ENCODE assay signal across 8 cellular contexts in the genomic region with DNA sequence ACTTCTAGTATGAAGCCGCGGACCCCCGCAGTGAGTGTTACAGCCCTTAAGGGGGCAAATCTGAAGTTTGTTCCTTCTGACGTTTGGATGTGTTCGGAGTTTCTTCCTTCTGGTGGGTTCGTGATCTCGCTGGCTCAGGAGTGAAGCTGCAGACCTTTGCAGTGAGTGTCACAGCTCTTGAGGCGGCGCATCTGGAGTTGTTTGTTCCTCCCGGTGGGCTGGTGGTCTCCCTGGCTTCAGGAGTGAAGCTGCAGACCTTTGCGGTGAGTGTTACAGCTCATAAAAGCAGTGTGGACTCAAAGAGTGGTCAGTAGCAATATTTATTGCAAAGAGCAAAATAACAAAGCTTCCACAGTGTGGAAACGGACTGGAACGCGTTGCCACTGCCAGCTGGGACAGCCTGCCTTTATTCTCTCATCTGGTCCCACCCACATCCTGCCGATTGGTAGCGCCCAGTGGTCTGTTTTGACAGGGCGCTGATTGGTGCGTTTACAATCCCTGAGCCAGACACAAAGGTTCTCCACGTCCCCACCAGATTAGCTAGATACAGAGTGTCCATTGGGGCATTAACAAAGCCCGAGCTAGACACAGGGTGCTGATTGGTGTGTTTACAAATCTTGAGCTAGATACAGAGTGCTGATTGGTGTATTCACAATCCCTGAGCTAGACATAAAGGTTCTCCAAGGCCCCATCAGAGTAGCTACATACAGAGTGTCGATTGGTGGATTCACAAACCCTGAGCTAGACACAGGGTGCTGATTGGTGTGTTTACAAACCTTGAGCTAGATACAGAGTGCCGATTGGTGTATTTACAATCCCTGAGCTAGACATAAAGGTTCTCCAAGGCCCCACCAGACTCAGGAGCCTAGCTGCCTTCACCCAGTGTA. TPM values are rescaled to one million over a fixed set of nuclear protein-coding genes. Genes with fewer than 3 reads are reported as not detected.
DNase-seq lines count a peak whose midpoint lies in the region; ATAC-seq and TF ChIP-seq lines count a peak whose summit lies in the region.
"Not testable (repeated sequence)": the region's sequence is repeated elsewhere in the genome, so short reads cannot be mapped to it uniquely, and the experiment has no call there.

No MANE protein-coding gene starts in this region.

- not testable (repeated sequence) for H2BK5ac ChIP-seq in H9 (ENCODE audit: insufficient read length, low read length)

- H3K9me3 ChIP-seq in BLaER1; H9 (ENCODE audit: control insufficient read depth, low read depth, low read length); neural progenitor cell (ENCODE audit: low read depth); testis: not testable (repeated sequence)

- H3K27me3 Mint-ChIP-seq in H9 (ENCODE audit: low read depth); WTC11 (ENCODE audit: low read depth); memory B cell; neural progenitor cell (ENCODE audit: insufficient read depth, low read depth): not testable (repeated sequence)

- POLR2A ChIA-PET in WTC11 (lab: Charles Lee) = interaction anchor here (0.6 to 1.2 kb wide), 4 partner anchors 10 to 34 kb away, joined by 3 to 8 read pairs (median 4); no protein-coding TSS in a partner anchor

- H2BK20ac ChIP-seq in H9 (ENCODE audit: low read depth, low read length, poor library complexity, severe bottlenecking) = not testable (repeated sequence)

- not testable (repeated sequence) for H3K27me3 ChIP-seq in BLaER1; H9 (ENCODE audit: insufficient read depth, low read length); neural progenitor cell; testis

- no CpG with 5 or more reads among the region's 22 CpGs for WGBS in H9 (ENCODE audit: extremely low coverage, insufficient read length, low lambda C conversion rate)
- 66 to 71% methylated on average over 18 to 22 of the region's 22 CpGs for WGBS in testis, 2 donors

- not testable (repeated sequence) for H3F3A ChIP-seq in neural progenitor cell (ENCODE audit: low read depth)

- not testable (repeated sequence) for H3K36me3 ChIP-seq in BLaER1; neural progenitor cell; testis (ENCODE audit: low read depth, missing control alignments)

- CTCF ChIA-PET in WTC11 (lab: Charles Lee) = interaction anchor here (1.0 to 2.5 kb wide), 3 partner anchors 9 to 62 kb away, joined by 3 to 28 read pairs (median 8); no protein-coding TSS in a partner anchor

- not testable (repeated sequence) for H3K9me3 Mint-ChIP-seq in H9, WTC11, memory B cell, neural progenitor cell

- intact Hi-C loops in testis (cut with DNase I; ENCODE audit: low total_unique reads) = not testable (repeated sequence)

- not testable (repeated sequence) for H3K9ac ChIP-seq in BLaER1; H9 (ENCODE audit: extremely low read depth, insufficient read length, low read length); neural progenitor cell

- H4K91ac ChIP-seq in H9 (ENCODE audit: insufficient read length, low read depth, low read length) = not testable (repeated sequence)

- H3K36me3 Mint-ChIP-seq in H9 (ENCODE audit: insufficient read depth in 1 of 3, low read depth in 3 of 3); WTC11; memory B cell; neural progenitor cell: not testable (repeated sequence)

- not testable (repeated sequence) for H4K5ac ChIP-seq in H9 (ENCODE audit: insufficient read length, low read depth, low read length)

- H3K23ac ChIP-seq in H9 (ENCODE audit: insufficient read length, low read depth, low read length) = not testable (repeated sequence)

- H2AFZ ChIP-seq in H9 (ENCODE audit: low read length); neural progenitor cell (replicated peaks): not testable (repeated sequence)

- not testable (repeated sequence) for H2BK120ac ChIP-seq in H9 (ENCODE audit: low read depth, low read length, poor library complexity, severe bottlenecking)

- H3K4me3 ChIP-seq in BLaER1, neural progenitor cell: not testable (repeated sequence)
- H3K4me3 ChIP-seq in testis = peak overlapping the region in 1 of 2 donors; percentile 36

- H2BK12ac ChIP-seq in H9 (ENCODE audit: insufficient read length, low read depth, low read length) = not testable (repeated sequence)

- H3K23me2 ChIP-seq in H9 (ENCODE audit: insufficient read length, low read depth, low read length, poor library complexity, severe bottlenecking) = not testable (repeated sequence)

- peaks cover 63% of the 10 kb centered on the region for H3K4me1 ChIP-seq in BLaER1
- not testable (repeated sequence) for H3K4me1 ChIP-seq in H9 (ENCODE audit: insufficient read depth, low read length); neural progenitor cell; testis

- not testable (repeated sequence) for ATAC-seq in WTC11; memory B cell (ENCODE audit: low read depth)

- H3T11ph ChIP-seq in H9 (ENCODE audit: low read length) = not testable (repeated sequence)

- H2AK5ac ChIP-seq in H9 (ENCODE audit: insufficient read length, low read length) = not testable (repeated sequence)

- H3K18ac ChIP-seq in H9 (ENCODE audit: insufficient read length, low read depth, low read length) = not testable (repeated sequence)

- 0 out of 2 replicates have a peak overlapping the region, but pooled peaks have one; percentile 12 for H3K4me2 ChIP-seq in BLaER1
- H3K4me2 ChIP-seq in H9 (ENCODE audit: insufficient read depth, insufficient read length, low read length); neural progenitor cell: not testable (repeated sequence)

- H3K27ac ChIP-seq in BLaER1 = peak overlapping the region; percentile 35; the same call in 1 of the 2 replicates
- not testable (repeated sequence) for H3K27ac ChIP-seq in H9 (ENCODE audit: insufficient read length, low read depth, low read length); neural progenitor cell; testis

- H3K4me3 Mint-ChIP-seq in H9, WTC11, memory B cell, neural progenitor cell: not testable (repeated sequence)

- H3K79me1 ChIP-seq in H9 (ENCODE audit: insufficient read depth, low read depth, low read length, poor library complexity, severe bottlenecking) = not testable (repeated sequence)

- not testable (repeated sequence) for DNase-seq in H9; WTC11 (ENCODE audit: low spot score); memory B cell (ENCODE audit: low spot score in 2 of 2); neural progenitor cell (ENCODE audit: low spot score)
- peak; percentile 40 for DNase-seq in NCI-H748 (lab: John Stamatoyannopoulos, UW; ENCODE audit: unreplicated experiment)
- DNase-seq in cerebellar cortex (ENCODE audit: low spot score) = peak; percentile 30
- peak; percentile 69 for DNase-seq in testis

- not testable (repeated sequence) for H3K14ac ChIP-seq in H9 (ENCODE audit: insufficient read depth, low read length)

- not testable (repeated sequence) for H3K4ac ChIP-seq in H9 (ENCODE audit: low read depth, low read length)

- not testable (repeated sequence) for H2BK15ac ChIP-seq in H9 (ENCODE audit: low read depth, low read length)

- not testable (repeated sequence) for TF ChIP-seq CTCF in H9 (conservative IDR thresholded peaks at IDR 0.05); WTC11 (IDR thresholded peaks at IDR 0.05); neural progenitor cell (IDR thresholded peaks at IDR 0.05); testis (IDR thresholded peaks at IDR 0.05)

- not testable (repeated sequence) for H4K20me1 ChIP-seq in BLaER1; H9 (ENCODE audit: control insufficient read depth, insufficient read depth, insufficient read length); neural progenitor cell (ENCODE audit: low read depth)

- H3K4me1 Mint-ChIP-seq in H9, neural progenitor cell: not testable (repeated sequence)
- H3K4me1 Mint-ChIP-seq in WTC11 (peaks cover 10% of the 10 kb centered on the region), memory B cell (peaks cover 11% of the 10 kb centered on the region)

- not testable (repeated sequence) for H3K56ac ChIP-seq in H9 (ENCODE audit: insufficient read length, low read depth, low read length)

- not testable (repeated sequence) for H4K8ac ChIP-seq in H9 (replicated peaks; ENCODE audit: insufficient read length, low read depth, low read length)

- TF ChIP-seq POLR2A in testis (IDR thresholded peaks at IDR 0.05) = not testable (repeated sequence)

- H3K79me2 ChIP-seq in H9 (ENCODE audit: insufficient read depth, low read length); neural progenitor cell (ENCODE audit: low read depth): not testable (repeated sequence)

- H3K27ac Mint-ChIP-seq in H9 = peak overlapping the region; percentile 32 to 86 (median 41); a peak in 5 of 7 replicates
- H3K27ac Mint-ChIP-seq in WTC11 = not testable (repeated sequence)
- H3K27ac Mint-ChIP-seq in memory B cell = peak overlapping the region; percentile 31
- peak overlapping the region; percentile 81 for H3K27ac Mint-ChIP-seq in neural progenitor cell

TF ChIP-seq in WTC11, 78 proteins besides CTCF, POLR2A, EP300 and RAD21:
- peak; percentile 81 for TF ChIP-seq NFYB (CRISPR knock-in tag; conservative IDR thresholded peaks at IDR 0.05; ENCODE audit: low read depth)
TF ChIP-seq in WTC11: peak in this region for 1; not testable (repeated sequence) for 77.

RNA-seq across cellular contexts. Expression of a gene that starts 35.8 kb away (rescaled TPM):
- 160 and 165 TPM in 2 replicates for total RNA-seq in H9 (2021)
- total RNA-seq in WTC11 (2021) = 138 to 154 TPM (median 150 TPM) in 3 replicates
- 13.7 and 55.4 TPM in 2 replicates for total RNA-seq in neural progenitor cell (ENCODE audit: low replicate concordance)
- 10 to 100 TPM; 18.1 to 29.4 TPM for total RNA-seq in testis
- polyA plus RNA-seq in testis (ENCODE audit: insufficient read depth, low read depth, low replicate concordance) = 23.3 TPM

RNA-seq across cellular contexts. Expression of a gene that starts 35.8 kb away (rescaled TPM):
- total RNA-seq in H9 (2021) = 39.4 and 40.5 TPM in 2 replicates
- 53.7 to 56.9 TPM (median 54.6 TPM) in 3 replicates for total RNA-seq in WTC11 (2021)
- total RNA-seq in neural progenitor cell (ENCODE audit: low replicate concordance) = 36.5 and 51.2 TPM in 2 replicates
- total RNA-seq in testis = 10 to 100 TPM; 27.2 to 37.6 TPM
- 18.1 TPM for polyA plus RNA-seq in testis (ENCODE audit: insufficient read depth, low read depth, low replicate concordance)
